In genomic region chr12:1691123-1692007, GRCh38 we compare ENCODE assay signal across 8 cellular contexts. TPM values are rescaled to one million over a fixed set of nuclear protein-coding genes. Genes with fewer than 3 reads are reported as not detected.
DNase-seq lines count a peak whose midpoint lies in the region; ATAC-seq, FAIRE-seq and TF ChIP-seq lines count a peak whose summit lies in the region.

No MANE protein-coding gene starts in this region.

- intact Hi-C loops in PC-9 (cut with micrococcal nuclease; ENCODE audit: unreplicated experiment) (loop anchor here (2.0 kb wide), 1 partner anchor 29 kb away; no protein-coding TSS in a partner anchor), kidney (cut with DNase I) (loop anchor here (10.0 kb wide), 1 partner anchor 53 kb away; no protein-coding TSS in a partner anchor)

- POLR2A ChIA-PET in PC-9 (lab: Charles Lee; ENCODE audit: unreplicated experiment): interaction anchor here (0.5 to 1.9 kb wide), 6 partner anchors 14 to 1098 kb away, joined by 5 to 25 read pairs (median 6); no protein-coding TSS in a partner anchor

- peaks cover 27% of the 10 kb centered on the region for H3K4me1 ChIP-seq in PC-9 (replicated peaks; ENCODE audit: insufficient read depth)
- H3K4me1 ChIP-seq in kidney (ENCODE audit: control insufficient read depth in 1 of 2, insufficient read depth in 1 of 2, low read depth in 1 of 2, low read length in 2 of 2): peaks cover 0 to 2% of the 10 kb centered on the region in 2 donors

- peak; percentile 44 for DNase-seq in CD1c-positive myeloid dendritic cell (ENCODE audit: extremely low spot score)
- DNase-seq in PC-9: no peak
- no peak for DNase-seq in brain microvascular endothelial cell
- DNase-seq in kidney: peak; percentile 84
- DNase-seq in stimulated activated CD8-positive, alpha-beta memory T cell treated with anti-CD3 and anti-CD28 coated beads, Interleukin-15, amount 100 ng/mL, for 24 hours (ENCODE audit: low read depth): peak; percentile 13
- DNase-seq in middle frontal gyrus (ENCODE audit: extremely low spot score, low spot score): no peak

- H3K9ac ChIP-seq in kidney (ENCODE audit: low read length in 2 of 2): peak overlapping the region; percentile 90 to 93

- H4K20me1 ChIP-seq in PC-9 (ENCODE audit: insufficient read depth): peaks cover 42% of the 10 kb centered on the region

- CTCF ChIA-PET in PC-9 (lab: Charles Lee): interaction anchor here (0.6 kb wide), 1 partner anchor 37 kb away, joined by 12 read pairs; no protein-coding TSS in a partner anchor

- peaks cover 17% of the 10 kb centered on the region; the same call in 1 of the 2 replicates for H3F3A ChIP-seq in PC-9 (ENCODE audit: insufficient read depth, low read depth)

- FAIRE-seq in kidney (lab: Jason Lieb, UNC): no peak

- peak overlapping the region; percentile 95 for H3K4me2 ChIP-seq in PC-9

- H2AFZ ChIP-seq in PC-9: peak overlapping the region; percentile 75

- H3K9me2 ChIP-seq in PC-9 (ENCODE audit: insufficient read depth): no peaks in the 10 kb centered on the region

- TF ChIP-seq CTCF in PC-9 (conservative IDR thresholded peaks at IDR 0.05): no peak
- TF ChIP-seq CTCF in brain microvascular endothelial cell (IDR thresholded peaks at IDR 0.05; ENCODE audit: low read depth, low read length, missing control alignments): no peak
- TF ChIP-seq CTCF in kidney (IDR thresholded peaks at IDR 0.05; ENCODE audit: borderline replicate concordance, extremely low read depth, insufficient read depth): no peak

- H3K4me3 ChIP-seq in PC-9 (peak overlapping the region; percentile 79), brain microvascular endothelial cell (ENCODE audit: low read depth, low read length) (peak overlapping the region; percentile 91), kidney (ENCODE audit: low read length in 2 of 2) (peak overlapping the region; percentile 79 to 90)

- BruUV-seq in PC-9 (replicated peaks; lab: Mats Ljungman, UMichigan): TSS peak; percentile 35

- ATAC-seq in GM18909 (IDR thresholded peaks at IDR 0.05; ENCODE audit: poor library complexity, unreplicated experiment): peak; percentile 42
- peak; percentile 30 for ATAC-seq in HG03108 (IDR thresholded peaks at IDR 0.05; ENCODE audit: unreplicated experiment)

- H3K27me3 ChIP-seq in PC-9 (ENCODE audit: insufficient read depth, low read depth) (no peaks in the 10 kb centered on the region), brain microvascular endothelial cell (replicated peaks) (no peaks in the 10 kb centered on the region)

- H3K36me3 ChIP-seq in PC-9 (ENCODE audit: low read depth): 0 out of 2 replicates have a peak, but pooled peaks cover 5% of the 10 kb centered on the region
- no peaks in the 10 kb centered on the region for H3K36me3 ChIP-seq in brain microvascular endothelial cell (replicated peaks)
- no peaks in the 10 kb centered on the region for H3K36me3 ChIP-seq in kidney (ENCODE audit: control insufficient read depth in 1 of 2, insufficient read depth in 2 of 2, low read length in 2 of 2)

- H3K27ac ChIP-seq in PC-9 (peak overlapping the region; percentile 89), brain microvascular endothelial cell (peak overlapping the region; percentile 88), kidney (ENCODE audit: low read depth in 2 of 2, low read length in 2 of 2) (peak overlapping the region; percentile 85 to 94)

- H3K9me3 ChIP-seq in PC-9 (ENCODE audit: insufficient read depth, low read depth) (no peaks in the 10 kb centered on the region), kidney (ENCODE audit: control insufficient read depth in 1 of 2, low read length in 2 of 2) (no peaks in the 10 kb centered on the region)

- peaks cover 54% of the 10 kb centered on the region for H3K79me2 ChIP-seq in PC-9 (ENCODE audit: low read depth)

- in situ Hi-C loops in brain microvascular endothelial cell (cut with HindIII; ENCODE audit: low pct_ligation_motif_present, low sequenced_read_pairs): loop anchor here (25.0 kb wide), 1 partner anchor 271 kb away; no protein-coding TSS in a partner anchor

RNA-seq across cellular contexts. Expression of gene ADIPOR2, which starts 0.5 kb away (rescaled TPM):
- total RNA-seq in PC-9 (2021) (76.0 and 107 TPM in 2 replicates), kidney (50.0 TPM)
- 26.7 TPM for polyA plus RNA-seq in kidney (ENCODE audit: insufficient read depth, low read depth, low replicate concordance)

Comparison
In these comparisons a context has a peak if more than half of its experiments do, and no peak if none do; other contexts are left out.
1. DNase-seq: peak in CD1c-positive myeloid dendritic cell (single experiment), kidney (single experiment) and stimulated activated CD8-positive, alpha-beta memory T cell treated with anti-CD3 and anti-CD28 coated beads, Interleukin-15, amount 100 ng/mL, for 24 hours (single experiment); none in PC-9 (0 of 2), brain microvascular endothelial cell (single experiment) and middle frontal gyrus (single experiment).
2. Peak in every context shown above with its lines, with median percentiles within 50 percentile points of each other: H3K27ac ChIP-seq and H3K4me3 ChIP-seq.